ENCODE assay signal across 1 cellular context in the genomic region with DNA sequence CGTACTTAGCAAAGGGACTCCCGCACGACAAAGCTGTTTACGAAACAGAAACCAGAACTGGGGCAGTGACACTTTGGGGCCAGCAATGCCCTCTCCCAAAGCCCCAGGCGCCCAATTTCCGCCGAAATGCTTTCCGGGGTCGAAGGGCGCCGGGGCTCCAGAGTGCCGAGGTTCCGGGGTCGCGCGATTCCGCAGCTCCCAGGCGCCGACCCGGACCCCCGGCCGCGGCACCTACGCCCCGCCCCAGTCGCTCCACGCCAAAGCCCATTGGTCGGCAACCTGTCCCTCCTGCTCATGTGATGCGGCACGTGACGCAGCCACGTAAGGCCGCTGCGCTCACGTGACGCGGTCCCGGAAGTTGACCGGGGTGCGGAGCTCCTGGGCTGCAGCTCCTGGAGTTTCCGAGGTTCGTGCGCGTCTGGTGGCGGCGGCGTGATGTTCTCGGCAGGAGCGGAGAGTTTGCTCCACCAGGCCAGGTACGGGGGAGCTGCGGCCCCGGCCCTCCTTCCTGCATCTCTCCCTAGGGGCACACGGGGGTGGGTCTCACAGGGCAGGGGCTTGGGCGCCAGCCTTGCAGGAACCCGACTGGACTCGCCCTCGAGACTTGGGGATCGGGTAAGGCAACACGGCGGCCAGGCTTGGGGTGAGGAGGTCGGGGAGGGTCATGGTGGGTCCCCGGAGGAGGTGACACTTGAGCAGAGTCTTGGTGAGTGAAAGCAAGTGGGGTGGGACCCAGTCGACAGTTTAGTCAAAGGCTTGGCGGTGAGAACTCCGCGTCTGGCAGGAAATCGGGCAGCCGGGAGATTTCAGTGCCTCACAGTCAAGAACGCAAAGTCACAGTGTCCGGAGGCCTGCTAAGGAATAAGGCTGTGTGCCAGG.
TF ChIP-seq lines count a peak whose summit lies in the region.

A gene with protein sequence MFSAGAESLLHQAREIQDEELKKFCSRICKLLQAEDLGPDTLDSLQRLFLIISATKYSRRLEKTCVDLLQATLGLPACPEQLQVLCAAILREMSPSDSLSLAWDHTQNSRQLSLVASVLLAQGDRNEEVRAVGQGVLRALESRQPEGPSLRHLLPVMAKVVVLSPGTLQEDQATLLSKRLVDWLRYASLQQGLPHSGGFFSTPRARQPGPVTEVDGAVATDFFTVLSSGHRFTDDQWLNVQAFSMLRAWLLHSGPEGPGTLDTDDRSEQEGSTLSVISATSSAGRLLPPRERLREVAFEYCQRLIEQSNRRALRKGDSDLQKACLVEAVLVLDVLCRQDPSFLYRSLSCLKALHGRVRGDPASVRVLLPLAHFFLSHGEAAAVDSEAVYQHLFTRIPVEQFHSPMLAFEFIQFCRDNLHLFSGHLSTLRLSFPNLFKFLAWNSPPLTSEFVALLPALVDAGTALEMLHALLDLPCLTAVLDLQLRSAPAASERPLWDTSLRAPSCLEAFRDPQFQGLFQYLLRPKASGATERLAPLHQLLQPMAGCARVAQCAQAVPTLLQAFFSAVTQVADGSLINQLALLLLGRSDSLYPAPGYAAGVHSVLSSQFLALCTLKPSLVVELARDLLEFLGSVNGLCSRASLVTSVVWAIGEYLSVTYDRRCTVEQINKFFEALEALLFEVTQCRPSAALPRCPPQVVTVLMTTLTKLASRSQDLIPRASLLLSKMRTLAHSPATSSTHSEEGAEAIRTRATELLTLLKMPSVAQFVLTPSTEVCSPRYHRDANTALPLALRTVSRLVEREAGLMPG (plus strand): TSS at position 343 of the 879 bp plus-strand sequence. CDS start 93 bp downstream, at position 436.

TF ChIP-seq in GM23338, 12 proteins besides CTCF, POLR2A, EP300 and RAD21 (continued from another document):
- no peak for TF ChIP-seq REST (IDR thresholded peaks at IDR 0.05; ENCODE audit: unreplicated experiment)
- TF ChIP-seq ZNF114 (CRISPR knock-in tag; IDR thresholded peaks at IDR 0.05): no peak
- TF ChIP-seq CREB1 (CRISPR knock-in tag; IDR thresholded peaks at IDR 0.05; ENCODE audit: low read depth): peak; percentile 94
- no peak for TF ChIP-seq JUNB (IDR thresholded peaks at IDR 0.05; ENCODE audit: unreplicated experiment)
- TF ChIP-seq, protein P1, sequence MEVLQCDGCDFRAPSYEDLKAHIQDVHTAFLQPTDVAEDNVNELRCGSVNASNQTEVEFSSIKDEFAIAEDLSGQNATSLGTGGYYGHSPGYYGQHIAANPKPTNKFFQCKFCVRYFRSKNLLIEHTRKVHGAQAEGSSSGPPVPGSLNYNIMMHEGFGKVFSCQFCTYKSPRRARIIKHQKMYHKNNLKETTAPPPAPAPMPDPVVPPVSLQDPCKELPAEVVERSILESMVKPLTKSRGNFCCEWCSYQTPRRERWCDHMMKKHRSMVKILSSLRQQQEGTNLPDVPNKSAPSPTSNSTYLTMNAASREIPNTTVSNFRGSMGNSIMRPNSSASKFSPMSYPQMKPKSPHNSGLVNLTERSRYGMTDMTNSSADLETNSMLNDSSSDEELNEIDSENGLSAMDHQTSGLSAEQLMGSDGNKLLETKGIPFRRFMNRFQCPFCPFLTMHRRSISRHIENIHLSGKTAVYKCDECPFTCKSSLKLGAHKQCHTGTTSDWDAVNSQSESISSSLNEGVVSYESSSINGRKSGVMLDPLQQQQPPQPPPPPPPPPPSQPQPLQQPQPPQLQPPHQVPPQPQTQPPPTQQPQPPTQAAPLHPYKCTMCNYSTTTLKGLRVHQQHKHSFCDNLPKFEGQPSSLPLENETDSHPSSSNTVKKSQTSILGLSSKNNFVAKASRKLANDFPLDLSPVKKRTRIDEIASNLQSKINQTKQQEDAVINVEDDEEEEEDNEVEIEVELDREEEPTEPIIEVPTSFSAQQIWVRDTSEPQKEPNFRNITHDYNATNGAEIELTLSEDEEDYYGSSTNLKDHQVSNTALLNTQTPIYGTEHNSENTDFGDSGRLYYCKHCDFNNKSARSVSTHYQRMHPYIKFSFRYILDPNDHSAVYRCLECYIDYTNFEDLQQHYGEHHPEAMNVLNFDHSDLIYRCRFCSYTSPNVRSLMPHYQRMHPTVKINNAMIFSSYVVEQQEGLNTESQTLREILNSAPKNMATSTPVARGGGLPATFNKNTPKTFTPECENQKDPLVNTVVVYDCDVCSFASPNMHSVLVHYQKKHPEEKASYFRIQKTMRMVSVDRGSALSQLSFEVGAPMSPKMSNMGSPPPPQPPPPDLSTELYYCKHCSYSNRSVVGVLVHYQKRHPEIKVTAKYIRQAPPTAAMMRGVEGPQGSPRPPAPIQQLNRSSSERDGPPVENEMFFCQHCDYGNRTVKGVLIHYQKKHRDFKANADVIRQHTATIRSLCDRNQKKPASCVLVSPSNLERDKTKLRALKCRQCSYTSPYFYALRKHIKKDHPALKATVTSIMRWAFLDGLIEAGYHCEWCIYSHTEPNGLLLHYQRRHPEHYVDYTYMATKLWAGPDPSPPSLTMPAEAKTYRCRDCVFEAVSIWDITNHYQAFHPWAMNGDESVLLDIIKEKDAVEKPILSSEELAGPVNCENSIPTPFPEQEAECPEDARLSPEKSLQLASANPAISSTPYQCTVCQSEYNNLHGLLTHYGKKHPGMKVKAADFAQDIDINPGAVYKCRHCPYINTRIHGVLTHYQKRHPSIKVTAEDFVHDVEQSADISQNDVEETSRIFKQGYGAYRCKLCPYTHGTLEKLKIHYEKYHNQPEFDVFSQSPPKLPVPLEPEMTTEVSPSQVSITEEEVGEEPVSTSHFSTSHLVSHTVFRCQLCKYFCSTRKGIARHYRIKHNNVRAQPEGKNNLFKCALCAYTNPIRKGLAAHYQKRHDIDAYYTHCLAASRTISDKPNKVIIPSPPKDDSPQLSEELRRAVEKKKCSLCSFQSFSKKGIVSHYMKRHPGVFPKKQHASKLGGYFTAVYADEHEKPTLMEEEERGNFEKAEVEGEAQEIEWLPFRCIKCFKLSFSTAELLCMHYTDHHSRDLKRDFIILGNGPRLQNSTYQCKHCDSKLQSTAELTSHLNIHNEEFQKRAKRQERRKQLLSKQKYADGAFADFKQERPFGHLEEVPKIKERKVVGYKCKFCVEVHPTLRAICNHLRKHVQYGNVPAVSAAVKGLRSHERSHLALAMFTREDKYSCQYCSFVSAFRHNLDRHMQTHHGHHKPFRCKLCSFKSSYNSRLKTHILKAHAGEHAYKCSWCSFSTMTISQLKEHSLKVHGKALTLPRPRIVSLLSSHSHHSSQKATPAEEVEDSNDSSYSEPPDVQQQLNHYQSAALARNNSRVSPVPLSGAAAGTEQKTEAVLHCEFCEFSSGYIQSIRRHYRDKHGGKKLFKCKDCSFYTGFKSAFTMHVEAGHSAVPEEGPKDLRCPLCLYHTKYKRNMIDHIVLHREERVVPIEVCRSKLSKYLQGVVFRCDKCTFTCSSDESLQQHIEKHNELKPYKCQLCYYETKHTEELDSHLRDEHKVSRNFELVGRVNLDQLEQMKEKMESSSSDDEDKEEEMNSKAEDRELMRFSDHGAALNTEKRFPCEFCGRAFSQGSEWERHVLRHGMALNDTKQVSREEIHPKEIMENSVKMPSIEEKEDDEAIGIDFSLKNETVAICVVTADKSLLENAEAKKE (CRISPR knock-in tag; IDR thresholded peaks at IDR 0.05): no peak
TF ChIP-seq in GM23338: peak in this region for 3.
